Comparison of ENCODE assay signal across 8 cellular contexts in genomic region chr11:65870706-65871681, GRCh38. TPM values are rescaled to one million over a fixed set of nuclear protein-coding genes. Genes with fewer than 3 reads are reported as not detected.
DNase-seq lines count a peak whose midpoint lies in the region; ATAC-seq and TF ChIP-seq lines count a peak whose summit lies in the region.
"Had no signal": no experiment of that assay in that cellular context is flagged by ENCODE, and none has a peak within 500 bp of the region (broad histone marks: within the 10 kb centered on the region; RNA-seq: fewer than 3 reads in every experiment).

No MANE protein-coding gene starts in this region.

- H3K27me3 ChIP-seq in right cardiac atrium (ENCODE audit: control insufficient read depth, insufficient read depth): no peaks in the 10 kb centered on the region

- intact Hi-C loops in right cardiac atrium (cut with DNase I): no loop called here

- TF ChIP-seq CTCF in GM10248 (IDR thresholded peaks at IDR 0.05; ENCODE audit: control extremely low read depth, extremely low read depth, low read depth, missing control alignments): no peak

- H3K4me1 ChIP-seq in right cardiac atrium (ENCODE audit: control insufficient read depth, insufficient read depth, low read length): peaks cover 5% of the 10 kb centered on the region

- peaks cover 22% of the 10 kb centered on the region for H3K4me1 Mint-ChIP-seq in stimulated activated naive CD8-positive, alpha-beta T cell treated with anti-CD3 and anti-CD28 coated beads, Interleukin-15, Interleukin-2, amounts not matched to agents 100 ng/mL and 50 ng/mL, for 24 hours (ENCODE audit: low read depth)
- peaks cover 57% of the 10 kb centered on the region for H3K4me1 Mint-ChIP-seq in stimulated activated naive CD8-positive, alpha-beta T cell treated with anti-CD3 and anti-CD28 coated beads, Interleukin-15, amount 100 ng/mL, for 72 hours

- H3K27ac Mint-ChIP-seq in stimulated activated naive CD8-positive, alpha-beta T cell treated with anti-CD3 and anti-CD28 coated beads, Interleukin-15, Interleukin-2, amounts not matched to agents 100 ng/mL and 50 ng/mL, for 24 hours: peak overlapping the region; percentile 71
- H3K27ac Mint-ChIP-seq in stimulated activated naive CD8-positive, alpha-beta T cell treated with anti-CD3 and anti-CD28 coated beads, Interleukin-15, amount 100 ng/mL, for 72 hours: peak overlapping the region in 1 of 2 donors; percentile 59
- H3K27ac Mint-ChIP-seq: memory B cell had no signal

- no peak for ATAC-seq in stimulated activated naive CD8-positive, alpha-beta T cell treated with anti-CD3 and anti-CD28 coated beads, Interleukin-15, amount 100 ng/mL, for 72 hours
- no peak for ATAC-seq in right cardiac atrium
- ATAC-seq in HG03378 (IDR thresholded peaks at IDR 0.05; ENCODE audit: unreplicated experiment): no peak

- no peak for DNase-seq in stimulated activated naive CD8-positive, alpha-beta T cell treated with anti-CD3 and anti-CD28 coated beads, Interleukin-15, amount 100 ng/mL, for 72 hours
- DNase-seq in right cardiac atrium (peak; percentile 47 to 77 (median 75)), SKM-1 (lab: John Stamatoyannopoulos, UW; ENCODE audit: unreplicated experiment) (no peak), GM10248 (ENCODE audit: extremely low spot score) (no peak)
- DNase-seq: activated CD8-positive, alpha-beta memory T cell treated with anti-CD3 and anti-CD28 coated beads, Interleukin-2, amount 50 U/mL, for 48 hours had no signal

- 55% methylated on average over 24 of the region's 24 CpGs for WGBS in right cardiac atrium

- H3K27ac ChIP-seq in right cardiac atrium (ENCODE audit: low read length): peak overlapping the region; percentile 46

- POLR2A ChIA-PET in GM10248 (lab: Yijun Ruan, JAX): interaction anchor here (1.1 to 1.7 kb wide), 4 partner anchors 10 to 20 kb away, joined by 5 to 7 read pairs (median 5); partner anchors contain the start of gene CFL1

- H3K9me3 Mint-ChIP-seq in stimulated activated naive CD8-positive, alpha-beta T cell treated with anti-CD3 and anti-CD28 coated beads, Interleukin-15, Interleukin-2, amounts not matched to agents 100 ng/mL and 50 ng/mL, for 24 hours: no peaks in the 10 kb centered on the region
- H3K9me3 Mint-ChIP-seq in stimulated activated naive CD8-positive, alpha-beta T cell treated with anti-CD3 and anti-CD28 coated beads, Interleukin-15, amount 100 ng/mL, for 72 hours: no peaks in the 10 kb centered on the region
- H3K9me3 Mint-ChIP-seq: memory B cell had no signal

- H3K4me3 ChIP-seq in right cardiac atrium (ENCODE audit: low read length): no peak overlapping the region

- H3K36me3 Mint-ChIP-seq in stimulated activated naive CD8-positive, alpha-beta T cell treated with anti-CD3 and anti-CD28 coated beads, Interleukin-15, Interleukin-2, amounts not matched to agents 100 ng/mL and 50 ng/mL, for 24 hours (ENCODE audit: low read depth): peaks cover 9% of the 10 kb centered on the region

- peaks cover 3% of the 10 kb centered on the region for H3K27me3 Mint-ChIP-seq in stimulated activated naive CD8-positive, alpha-beta T cell treated with anti-CD3 and anti-CD28 coated beads, Interleukin-15, Interleukin-2, amounts not matched to agents 100 ng/mL and 50 ng/mL, for 24 hours
- peaks cover 6% of the 10 kb centered on the region for H3K27me3 Mint-ChIP-seq in stimulated activated naive CD8-positive, alpha-beta T cell treated with anti-CD3 and anti-CD28 coated beads, Interleukin-15, amount 100 ng/mL, for 72 hours
- H3K27me3 Mint-ChIP-seq: memory B cell had no signal

- CTCF ChIA-PET in GM10248 (lab: Yijun Ruan, JAX): interaction anchor here (1.0 to 17.2 kb wide), 6 partner anchors 10 to 152 kb away, joined by 3 to 535 read pairs (median 8); partner anchors contain the start of genes AP5B1, CCDC85B, CFL1 and CTSW

- no peaks in the 10 kb centered on the region for H3K9me3 ChIP-seq in right cardiac atrium (ENCODE audit: control insufficient read depth, low read length)

- H3K4me3 Mint-ChIP-seq in stimulated activated naive CD8-positive, alpha-beta T cell treated with anti-CD3 and anti-CD28 coated beads, Interleukin-15, Interleukin-2, amounts not matched to agents 100 ng/mL and 50 ng/mL, for 24 hours: no peak overlapping the region
- H3K4me3 Mint-ChIP-seq in stimulated activated naive CD8-positive, alpha-beta T cell treated with anti-CD3 and anti-CD28 coated beads, Interleukin-15, amount 100 ng/mL, for 72 hours: peak overlapping the region in 1 of 2 donors; percentile 63

RNA-seq across cellular contexts. Expression of gene EFEMP2, which starts 1.6 kb away (rescaled TPM):
- total RNA-seq in right cardiac atrium: 100 to 1,000 TPM; 139 to 164 (median 142) TPM
- 128 TPM for polyA plus RNA-seq in right cardiac atrium

RNA-seq across cellular contexts. Expression of gene CTSW, which starts 8.6 kb away (rescaled TPM):
- total RNA-seq in right cardiac atrium: 1 to 10 TPM in 1 of 4 donors, under 1 TPM in 3; 0.45 to 1.7 (median 0.64) TPM
- 0.79 TPM for polyA plus RNA-seq in right cardiac atrium

RNA-seq across cellular contexts. Expression of gene MUS81, which starts 10.8 kb away (rescaled TPM):
- 10 to 100 TPM; 33.3 to 39.5 (median 35.8) TPM for total RNA-seq in right cardiac atrium
- 44.7 TPM for polyA plus RNA-seq in right cardiac atrium

RNA-seq across cellular contexts. Expression of gene CFL1, which starts 13.0 kb away (rescaled TPM):
- total RNA-seq in right cardiac atrium: 100 to 1,000 TPM; 285 to 470 (median 377) TPM
- 389 TPM for polyA plus RNA-seq in right cardiac atrium

RNA-seq across cellular contexts. Expression of gene FIBP, which starts 17.3 kb away (rescaled TPM):
- total RNA-seq in right cardiac atrium: 10 to 100 TPM; 39.7 to 46.6 (median 42.8) TPM
- 37.8 TPM for polyA plus RNA-seq in right cardiac atrium

Comparison
In these comparisons a context has a peak if more than half of its experiments do, and no peak if none do; other contexts are left out.
1. DNase-seq: peak in right cardiac atrium (3 of 3); none in stimulated activated naive CD8-positive, alpha-beta T cell treated with anti-CD3 and anti-CD28 coated beads, Interleukin-15, amount 100 ng/mL, for 72 hours (0 of 2), SKM-1 (single experiment) and GM10248 (single experiment).